ENCODE assay signal across 1 cellular context in the genomic region with DNA sequence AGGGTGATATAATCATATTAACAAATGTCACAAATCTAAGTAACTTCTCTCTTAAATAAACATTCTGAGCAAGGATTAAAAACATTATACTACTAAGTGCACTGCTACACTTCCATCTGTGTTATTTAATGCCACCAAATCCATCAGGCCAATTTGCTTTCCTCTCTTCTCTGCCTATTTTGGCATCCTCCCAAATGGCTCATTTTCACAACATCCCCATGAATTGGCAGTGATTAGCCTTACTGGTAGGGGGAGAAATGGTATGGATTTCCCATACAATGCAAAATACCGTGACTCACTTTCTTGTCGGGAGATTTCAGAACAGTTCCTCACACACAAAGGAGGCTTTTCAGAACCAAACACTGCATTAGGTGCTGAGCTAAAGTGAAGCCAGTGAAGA.
TF ChIP-seq lines count a peak whose summit lies in the region.

No MANE protein-coding gene starts in this region.

TF ChIP-seq in IMR-90, 13 proteins besides CTCF, POLR2A, EP300 and RAD21:
- no peak for TF ChIP-seq MAZ (IDR thresholded peaks at IDR 0.05; ENCODE audit: borderline replicate concordance, low read depth, low read length)
- no peak for TF ChIP-seq RFX5 (IDR thresholded peaks at IDR 0.05; ENCODE audit: low read depth, low read length)
- TF ChIP-seq MAFK (IDR thresholded peaks at IDR 0.05; ENCODE audit: low read depth, low read length), result no peak
- no peak for TF ChIP-seq SMC3 (IDR thresholded peaks at IDR 0.05; ENCODE audit: low read depth, low read length)
- TF ChIP-seq RCOR1 (IDR thresholded peaks at IDR 0.05; ENCODE audit: insufficient replicate concordance, low read length), result no peak
- TF ChIP-seq, protein P1, sequence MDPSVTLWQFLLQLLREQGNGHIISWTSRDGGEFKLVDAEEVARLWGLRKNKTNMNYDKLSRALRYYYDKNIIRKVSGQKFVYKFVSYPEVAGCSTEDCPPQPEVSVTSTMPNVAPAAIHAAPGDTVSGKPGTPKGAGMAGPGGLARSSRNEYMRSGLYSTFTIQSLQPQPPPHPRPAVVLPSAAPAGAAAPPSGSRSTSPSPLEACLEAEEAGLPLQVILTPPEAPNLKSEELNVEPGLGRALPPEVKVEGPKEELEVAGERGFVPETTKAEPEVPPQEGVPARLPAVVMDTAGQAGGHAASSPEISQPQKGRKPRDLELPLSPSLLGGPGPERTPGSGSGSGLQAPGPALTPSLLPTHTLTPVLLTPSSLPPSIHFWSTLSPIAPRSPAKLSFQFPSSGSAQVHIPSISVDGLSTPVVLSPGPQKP (IDR thresholded peaks at IDR 0.05; ENCODE audit: borderline replicate concordance, low read depth, low read length), result no peak
- TF ChIP-seq, protein P2, sequence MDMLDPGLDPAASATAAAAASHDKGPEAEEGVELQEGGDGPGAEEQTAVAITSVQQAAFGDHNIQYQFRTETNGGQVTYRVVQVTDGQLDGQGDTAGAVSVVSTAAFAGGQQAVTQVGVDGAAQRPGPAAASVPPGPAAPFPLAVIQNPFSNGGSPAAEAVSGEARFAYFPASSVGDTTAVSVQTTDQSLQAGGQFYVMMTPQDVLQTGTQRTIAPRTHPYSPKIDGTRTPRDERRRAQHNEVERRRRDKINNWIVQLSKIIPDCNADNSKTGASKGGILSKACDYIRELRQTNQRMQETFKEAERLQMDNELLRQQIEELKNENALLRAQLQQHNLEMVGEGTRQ (IDR thresholded peaks at IDR 0.05; ENCODE audit: low read depth, low read length), result no peak
- no peak for TF ChIP-seq BHLHE40 (IDR thresholded peaks at IDR 0.05; ENCODE audit: low read depth, low read length)
- no peak for TF ChIP-seq NFE2L2 (IDR thresholded peaks at IDR 0.05; ENCODE audit: low read depth, low read length)
- no peak for TF ChIP-seq FOS (IDR thresholded peaks at IDR 0.05; ENCODE audit: low read depth, low read length)
- no peak for TF ChIP-seq CEBPB (IDR thresholded peaks at IDR 0.05; ENCODE audit: low read depth, low read length)
- no peak for TF ChIP-seq CHD1 (IDR thresholded peaks at IDR 0.05; ENCODE audit: low read depth, low read length)
- TF ChIP-seq MXI1 (IDR thresholded peaks at IDR 0.05; ENCODE audit: borderline replicate concordance, low read depth, low read length), result no peak
TF ChIP-seq in IMR-90: peak in this region for 0.
